Comparison of ENCODE assay signal across 15 cellular contexts in the genomic region with DNA sequence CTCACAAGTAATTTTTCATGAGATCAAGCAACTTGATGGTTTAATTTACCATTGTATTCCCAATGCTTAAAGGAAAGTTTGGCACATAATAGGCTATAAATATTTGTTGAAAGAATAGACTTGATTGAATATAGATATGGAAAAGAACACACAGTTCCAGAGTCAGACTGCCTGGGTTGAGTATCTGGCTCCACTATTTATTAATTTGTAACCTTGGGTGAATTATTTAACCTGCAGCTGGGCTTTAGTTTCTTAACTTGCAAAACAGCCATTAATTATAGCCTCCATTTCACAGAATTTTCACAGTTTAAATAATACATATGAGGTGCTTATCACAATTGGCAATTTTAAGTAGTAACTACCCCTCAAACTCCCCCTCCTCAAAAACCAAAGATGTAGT.
DNase-seq lines count a peak whose midpoint lies in the region; ATAC-seq and TF ChIP-seq lines count a peak whose summit lies in the region.
"Had no signal": no experiment of that assay in that cellular context is flagged by ENCODE, and none has a peak within 500 bp of the region (broad histone marks: within the 10 kb centered on the region; RNA-seq: fewer than 3 reads in every experiment).

No MANE protein-coding gene starts in this region.

- peaks cover 48% of the 10 kb centered on the region for H3K36me3 ChIP-seq in osteoblast (ENCODE audit: insufficient read depth, low read length)

- no peak overlapping the region for H2AFZ ChIP-seq in osteoblast (ENCODE audit: low read length)

- no peaks in the 10 kb centered on the region for H3K4me1 Mint-ChIP-seq in nephron
- H3K4me1 Mint-ChIP-seq: CD14-positive monocyte had no signal

- H3K27ac Mint-ChIP-seq in nephron = peak overlapping the region; percentile 57 to 77 (median 69)
- H3K27ac Mint-ChIP-seq: CD8-positive, alpha-beta T cell had no signal

- peaks cover 56% of the 10 kb centered on the region for H3K36me3 Mint-ChIP-seq in nephron (ENCODE audit: low read depth)

- ATAC-seq in HG02973 (IDR thresholded peaks at IDR 0.05; ENCODE audit: unreplicated experiment) = no peak
- ATAC-seq in foreskin keratinocyte = no peak
- ATAC-seq: A549; CD8-positive, alpha-beta T cell had no signal

- H3K27me3 ChIP-seq in osteoblast (ENCODE audit: insufficient read depth, low read length) = no peaks in the 10 kb centered on the region
- H3K27me3 ChIP-seq in foreskin keratinocyte = no peaks in the 10 kb centered on the region

- no peaks in the 10 kb centered on the region for H3K9me3 ChIP-seq in osteoblast (ENCODE audit: low read depth, low read length)
- H3K9me3 ChIP-seq: A549, HAP-1 had no signal

- H3K4me3 Mint-ChIP-seq in nephron = peak overlapping the region in 1 of 3 experiments; percentile 8
- H3K4me3 Mint-ChIP-seq: CD14-positive monocyte; CD8-positive, alpha-beta T cell had no signal

- H4K20me1 ChIP-seq in osteoblast (ENCODE audit: insufficient read depth, low read length) = no peaks in the 10 kb centered on the region

- H3K79me2 ChIP-seq in osteoblast (ENCODE audit: insufficient read depth, low read length) = peaks cover 6% of the 10 kb centered on the region

- H3K9me3 Mint-ChIP-seq in nephron = no peaks in the 10 kb centered on the region
- H3K9me3 Mint-ChIP-seq: CD14-positive monocyte; CD8-positive, alpha-beta T cell had no signal

- H3K4me1 ChIP-seq in osteoblast (ENCODE audit: insufficient read depth, low read length) (no peaks in the 10 kb centered on the region), foreskin keratinocyte (no peaks in the 10 kb centered on the region)
- H3K4me1 ChIP-seq: HAP-1 had no signal

- H3K27ac ChIP-seq in 22Rv1 = peak overlapping the region; percentile 53
- no peak overlapping the region for H3K27ac ChIP-seq in osteoblast (ENCODE audit: low read depth, low read length)
- H3K27ac ChIP-seq in foreskin keratinocyte = no peak overlapping the region
- H3K27ac ChIP-seq: A549 had no signal

- H3K4me2 ChIP-seq in osteoblast (ENCODE audit: insufficient read depth, low read length) = no peak overlapping the region
- H3K4me2 ChIP-seq: A549 had no signal

- no peaks in the 10 kb centered on the region for H3K27me3 Mint-ChIP-seq in nephron (ENCODE audit: low read depth)

- H3K4me3 ChIP-seq in LNCaP clone FGC (ENCODE audit: low read depth, low read length) (peak overlapping the region; percentile 15), epithelial cell of proximal tubule (ENCODE audit: low read depth, low read length) (peak overlapping the region; percentile 6), osteoblast (ENCODE audit: insufficient read depth, low read length) (no peak overlapping the region)
- H3K4me3 ChIP-seq: A549, HAP-1 had no signal

- DNase-seq in LNCaP clone FGC (ENCODE audit: low read depth) = peak; percentile 69
- no peak for DNase-seq in epithelial cell of proximal tubule (ENCODE audit: low read depth)
- no peak for DNase-seq in osteoblast (ENCODE audit: insufficient read length, low spot score, missing footprints)
- DNase-seq in foreskin keratinocyte = no peak
- no peak for DNase-seq in activated T-cell treated with anti-CD3 and anti-CD28 coated beads, Interleukin-2, amount 50 U/mL, for 48 hours
- DNase-seq: CD8-positive, alpha-beta T cell; COR-L47; DND-41; GDM1 had no signal

- no peak for TF ChIP-seq CTCF in 22Rv1 (IDR thresholded peaks at IDR 0.05)
- no peak for TF ChIP-seq CTCF in LNCaP clone FGC (IDR thresholded peaks at IDR 0.05; ENCODE audit: control insufficient read depth, extremely low read depth, insufficient read depth)
- no peak for TF ChIP-seq CTCF in epithelial cell of proximal tubule (conservative IDR thresholded peaks at IDR 0.05; ENCODE audit: low read depth, low read length)
- no peak for TF ChIP-seq CTCF in nephron (IDR thresholded peaks at IDR 0.05; ENCODE audit: unreplicated experiment in 3 of 3)
- TF ChIP-seq CTCF in osteoblast (IDR thresholded peaks at IDR 0.05; ENCODE audit: extremely low read depth, low read depth, low read length) = no peak
- no peak for TF ChIP-seq CTCF in foreskin keratinocyte (conservative IDR thresholded peaks at IDR 0.05)
